Comparison of ENCODE assay signal across 16 cellular contexts in the genomic region with DNA sequence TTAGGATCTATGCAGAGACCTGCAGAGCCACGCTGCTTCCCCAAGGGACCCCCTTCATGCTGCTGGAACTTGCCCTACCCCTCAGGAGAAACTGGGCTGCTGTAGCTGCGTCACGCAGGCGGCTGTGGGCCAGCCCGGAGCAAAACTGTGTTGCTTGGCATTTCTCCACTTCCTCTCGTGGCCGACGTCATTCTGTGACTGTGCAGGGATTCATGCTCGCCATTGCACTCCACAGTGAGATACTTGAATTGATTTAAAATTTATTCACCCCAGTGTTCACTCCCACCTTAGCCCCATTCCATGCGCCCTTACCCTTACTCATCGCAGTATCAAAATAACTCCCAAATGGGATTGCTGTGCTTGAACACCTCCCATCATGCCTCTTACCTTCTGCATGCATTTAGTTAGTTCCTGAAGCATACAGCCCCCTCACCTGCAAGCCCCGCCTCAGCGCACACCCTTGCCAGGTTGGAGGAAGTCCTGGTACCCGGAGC. TPM values are rescaled to one million over a fixed set of nuclear protein-coding genes. Genes with fewer than 3 reads are reported as not detected.
DNase-seq lines count a peak whose midpoint lies in the region; ATAC-seq, FAIRE-seq and TF ChIP-seq lines count a peak whose summit lies in the region.
"Had no signal": no experiment of that assay in that cellular context is flagged by ENCODE, and none has a peak within 500 bp of the region (broad histone marks: within the 10 kb centered on the region; RNA-seq: fewer than 3 reads in every experiment).

No MANE protein-coding gene starts in this region.

- 91% methylated on average over 14 of the region's 14 CpGs for WGBS in HepG2 (ENCODE audit: low lambda C conversion rate)

- no peak for TF ChIP-seq POLR2A in HepG2 (IDR thresholded peaks at IDR 0.05; ENCODE audit: insufficient read depth in 1 of 2, low read depth in 2 of 2, low read length in 2 of 2)

- intact Hi-C loops in HepG2 (cut with micrococcal nuclease; ENCODE audit: unreplicated experiment) = no loop called here

- TF ChIP-seq EP300 in HepG2 (IDR thresholded peaks at IDR 0.05; ENCODE audit: low read depth in 2 of 2, low read length in 2 of 2) (no peak), HepG2 (CRISPR knock-in tag; IDR thresholded peaks at IDR 0.05; ENCODE audit: borderline replicate concordance) (no peak)

- no peaks in the 10 kb centered on the region for H3K27me3 Mint-ChIP-seq in effector memory CD8-positive, alpha-beta T cell
- H3K27me3 Mint-ChIP-seq: activated CD4-positive, alpha-beta memory T cell treated with anti-CD3 and anti-CD28 coated beads, Interleukin-2, amount 10 ng/mL, durations not matched to agents 7 days and 5 days had no signal

- H3K36me3 Mint-ChIP-seq in effector memory CD8-positive, alpha-beta T cell (ENCODE audit: insufficient read depth) = peaks cover 21% of the 10 kb centered on the region

- no peak for TF ChIP-seq CTCF in coronary artery (IDR thresholded peaks at IDR 0.05)
- no peak for TF ChIP-seq CTCF in keratinocyte (optimal IDR thresholded peaks at IDR 0.05 in 1 of 3, IDR thresholded peaks at IDR 0.05 in 1 of 3, conservative IDR thresholded peaks at IDR 0.05 in 1 of 3; ENCODE audit: extremely low read depth in 1 of 3, insufficient read depth in 2 of 3, low read length in 3 of 3)
- no peak for TF ChIP-seq CTCF in HepG2 (CRISPR knock-in tag; IDR thresholded peaks at IDR 0.05)

- peak overlapping the region; percentile 34 for H3K9ac ChIP-seq in keratinocyte (ENCODE audit: control insufficient read depth, extremely low read depth, insufficient read depth, low read length)
- no peak overlapping the region for H3K9ac ChIP-seq in HepG2 (ENCODE audit: insufficient read depth, low read depth, low read length)

- ATAC-seq in HepG2 (no peak), HG02870 (IDR thresholded peaks at IDR 0.05; ENCODE audit: unreplicated experiment) (no peak)
- ATAC-seq in effector memory CD8-positive, alpha-beta T cell (replicated peaks) = no peak
- ATAC-seq: HCT116 had no signal

- H4K20me1 ChIP-seq in keratinocyte (ENCODE audit: control insufficient read depth, extremely low read depth, insufficient read depth, low read length) (no peaks in the 10 kb centered on the region), HepG2 (ENCODE audit: insufficient read depth, low read length) (no peaks in the 10 kb centered on the region)

- no peak for TF ChIP-seq RAD21 in HepG2 (CRISPR knock-in tag; IDR thresholded peaks at IDR 0.05)

- H2AFZ ChIP-seq in keratinocyte (ENCODE audit: control insufficient read depth, low read length) (no peak overlapping the region), HepG2 (ENCODE audit: low read length) (no peak overlapping the region)

- H3K27ac ChIP-seq in coronary artery (peak overlapping the region; percentile 82 to 84), keratinocyte (ENCODE audit: control insufficient read depth, insufficient read depth, low read length) (peak overlapping the region; percentile 63), HepG2 (ENCODE audit: extremely low read length, insufficient read depth, low read length) (no peak overlapping the region)

- peaks cover 31% of the 10 kb centered on the region for H3K4me1 ChIP-seq in keratinocyte (ENCODE audit: control insufficient read depth, extremely low read depth, insufficient read depth, low read length)
- H3K4me1 ChIP-seq in HepG2 (ENCODE audit: insufficient read depth, low read length) = peaks cover 29% of the 10 kb centered on the region

- H3K9me1 ChIP-seq in keratinocyte (ENCODE audit: control insufficient read depth, extremely low read depth, insufficient read depth, low read length) = peaks cover 2% of the 10 kb centered on the region

- peaks cover 5 to 13% of the 10 kb centered on the region in 2 experiments for H3K36me3 ChIP-seq in keratinocyte (ENCODE audit: control insufficient read depth in 2 of 2, extremely low read depth in 1 of 2, insufficient read depth in 2 of 2, low read length in 2 of 2)
- H3K36me3 ChIP-seq in HepG2 (replicated peaks in 1 of 2; ENCODE audit: control insufficient read depth in 1 of 2, insufficient read depth in 2 of 2, low read length in 2 of 2) = 0 out of 5 replicates have a peak, but pooled peaks cover 0 to 5% of the 10 kb centered on the region in 2 experiments

- peaks cover 0 to 8% of the 10 kb centered on the region in 2 donors for H3K9me3 Mint-ChIP-seq in effector memory CD8-positive, alpha-beta T cell
- H3K9me3 Mint-ChIP-seq: activated CD4-positive, alpha-beta memory T cell treated with anti-CD3 and anti-CD28 coated beads, Interleukin-2, amount 10 ng/mL, durations not matched to agents 7 days and 5 days; T-helper 1 cell treated with Interleukin-12 subunit alpha and Interleukin-12 subunit beta and Interleukin-4 antibody, amounts not matched to agents 30 μg/mL and 1 μg/mL, for 36 hours had no signal

- H3K4me1 Mint-ChIP-seq in effector memory CD8-positive, alpha-beta T cell (ENCODE audit: low read depth in 2 of 2) = peaks cover 9 to 14% of the 10 kb centered on the region in 2 donors

- no peak for FAIRE-seq in keratinocyte (lab: Jason Lieb, UNC)
- no peak for FAIRE-seq in HepG2 (lab: Jason Lieb, UNC)
- FAIRE-seq: D721Med had no signal

- no peaks in the 10 kb centered on the region for H3K27me3 ChIP-seq in keratinocyte (ENCODE audit: control insufficient read depth, extremely low read depth, insufficient read depth, low read length)
- H3K27me3 ChIP-seq in HepG2 (ENCODE audit: control insufficient read depth in 1 of 2, insufficient read depth in 2 of 2, low read length in 2 of 2) = no peaks in the 10 kb centered on the region; a peak in 1 of 5 replicates

- H3K4me3 ChIP-seq in coronary artery (no peak overlapping the region), keratinocyte (ENCODE audit: control insufficient read depth in 2 of 3, extremely low read depth in 1 of 3, insufficient read depth in 2 of 3, low read depth in 1 of 3, low read length in 3 of 3) (no peak overlapping the region), HepG2 (replicated peaks in 1 of 3; ENCODE audit: insufficient read depth in 1 of 3, low read depth in 2 of 3, low read length in 3 of 3) (no peak overlapping the region)

- H3K4me3 Mint-ChIP-seq in effector memory CD8-positive, alpha-beta T cell = no peak overlapping the region
- H3K4me3 Mint-ChIP-seq: activated CD4-positive, alpha-beta memory T cell treated with anti-CD3 and anti-CD28 coated beads, Interleukin-2, amount 10 ng/mL, durations not matched to agents 7 days and 5 days; T-helper 1 cell treated with Interleukin-12 subunit alpha and Interleukin-12 subunit beta and Interleukin-4 antibody, amounts not matched to agents 30 μg/mL and 1 μg/mL, for 36 hours had no signal

- H3K79me2 ChIP-seq in keratinocyte (ENCODE audit: control insufficient read depth, insufficient read depth, low read length) (peaks cover 6% of the 10 kb centered on the region), HepG2 (ENCODE audit: insufficient read depth, low read length) (peaks cover 11% of the 10 kb centered on the region)

- DNase-seq in HT1080 (ENCODE audit: low read depth) (peak; percentile 63), coronary artery (ENCODE audit: low spot score) (peak; percentile 86), keratinocyte (ENCODE audit: low read depth, low spot score) (no peak), superior temporal gyrus (ENCODE audit: extremely low spot score) (peak; percentile 27), HepG2 (ENCODE audit: low spot score) (no peak), dedifferentiated amniotic fluid mesenchymal stem cell (ENCODE audit: extremely low spot score) (no peak)
- no peak for DNase-seq in effector memory CD8-positive, alpha-beta T cell
- DNase-seq: activated CD4-positive, alpha-beta memory T cell treated with anti-CD3 and anti-CD28 coated beads, Interleukin-2, amount 10 ng/mL, durations not matched to agents 7 days and 5 days; activated naive CD4-positive, alpha-beta T cell treated with Interleukin-2 at 50 U/mL for 16 hours; effector CD8-positive, alpha-beta T cell; KG1; stimulated activated CD4-positive, alpha-beta T cell treated with anti-CD3 and anti-CD28 coated beads, Interleukin-12 subunit alpha, Interleukin-12 subunit beta, amount 100 ng/mL, for 4 hours had no signal

- peak overlapping the region in 1 of 2 donors; percentile 9 for H3K27ac Mint-ChIP-seq in effector memory CD8-positive, alpha-beta T cell
- H3K27ac Mint-ChIP-seq: activated CD4-positive, alpha-beta memory T cell treated with anti-CD3 and anti-CD28 coated beads, Interleukin-2, amount 10 ng/mL, durations not matched to agents 7 days and 5 days had no signal

- H3K9me3 ChIP-seq in keratinocyte (ENCODE audit: control insufficient read depth, low read depth, low read length) (no peaks in the 10 kb centered on the region), HepG2 (ENCODE audit: low read length) (no peaks in the 10 kb centered on the region)

- CTCF ChIA-PET in HepG2 (lab: Yijun Ruan, JAX; ENCODE audit: low intra/inter-chr PET ratio, low total read pairs) = no interaction called here

- dilution Hi-C loops in keratinocyte (cut with MboI; ENCODE audit: extremely low pct_ligation_motif_present, low sequenced_read_pairs) = no loop called here

- BruUV-seq in HepG2 (replicated peaks; lab: Mats Ljungman, UMichigan) = no TSS peak

- H3K4me2 ChIP-seq in keratinocyte (ENCODE audit: control insufficient read depth, extremely low read depth, insufficient read depth, low read depth, low read length) = peak overlapping the region; percentile 33
- no peak overlapping the region for H3K4me2 ChIP-seq in HepG2 (ENCODE audit: low read depth, low read length)

- POLR2A ChIA-PET in HepG2 (lab: Yijun Ruan, JAX) = no interaction called here

- in situ Hi-C loops in HepG2 (cut with HindIII; ENCODE audit: extremely low pct_ligation_motif_present, low pct_unique_long_range_greater_than_20kb) = no loop called here

RNA-seq across cellular contexts. Expression of gene TMEM44, which starts 45.7 kb away (rescaled TPM):
- 16.9 TPM in 2 replicates for total RNA-seq in HT1080 (2014; rRNA removed; shearing (Covaris generic))
- polyA plus RNA-seq in HT1080 (2015; cell fraction: cytosol; rRNA removed) = 23.7 and 27.0 TPM in 2 replicates
- 87.2 and 106 TPM in 2 replicates for polyA plus RNA-seq in HT1080 (2015; cell fraction: nucleus; rRNA removed)
- polyA plus RNA-seq in keratinocyte (13.3 to 19.1 TPM (median 16.6 TPM) in 3 replicates), HepG2 (2011; rRNA removed) (13.8 and 16.0 TPM in 2 replicates)
- 4.4 TPM for polyA plus RNA-seq in keratinocyte (2011; ENCODE audit: low read depth)
- polyA plus RNA-seq in keratinocyte (2011; cell fraction: cytosol; rRNA removed) = 9.9 and 13.3 TPM in 2 replicates
- 39.7 and 55.1 TPM in 2 replicates for polyA plus RNA-seq in keratinocyte (2011; cell fraction: nucleus; rRNA removed)
- polyA plus RNA-seq in keratinocyte (2012; ENCODE audit: low replicate concordance) = 7.3 and 17.4 TPM in 2 replicates
- 14.2 to 17.5 TPM (median 16.5 TPM) in 3 replicates for polyA minus RNA-seq in keratinocyte
- 21.1 TPM for polyA minus RNA-seq in keratinocyte (2011; cell fraction: cytosol; rRNA and poly(A)+ RNA removed)
- polyA minus RNA-seq in keratinocyte (2011; cell fraction: nucleus; rRNA and poly(A)+ RNA removed) = 21.3 and 22.2 TPM in 2 replicates
- total RNA-seq in HepG2 (2016; rRNA removed; fragmentation: Illumina TruSeq; extraction: Trizol) = 3.2 and 7.3 TPM in 2 replicates
- total RNA-seq in HepG2 (2016; cell fraction: cytosol; rRNA removed; fragmentation: Illumina TruSeq; extraction: Trizol; ENCODE audit: low read depth) = 2.0 and 2.5 TPM in 2 replicates
- total RNA-seq in HepG2 (2016; cell fraction: insoluble cytoplasmic fraction; rRNA removed; fragmentation: Illumina TruSeq; extraction: Trizol) = 2.4 and 7.8 TPM in 2 replicates
- 3.7 and 4.9 TPM in 2 replicates for total RNA-seq in HepG2 (2016; cell fraction: membrane; rRNA removed; fragmentation: Illumina TruSeq; extraction: Trizol)
- total RNA-seq in HepG2 (2016; cell fraction: nucleus; rRNA removed; fragmentation: Illumina TruSeq; extraction: Trizol) = 8.7 and 10.7 TPM in 2 replicates
- polyA plus RNA-seq in HepG2 (2011; cell fraction: cytosol; rRNA removed) = 8.3 and 8.8 TPM in 2 replicates
- polyA plus RNA-seq in HepG2 (2011; cell fraction: nucleus; rRNA removed) = 49.0 and 57.1 TPM in 2 replicates
- polyA plus RNA-seq in HepG2 (2012) = 6.3 and 10.4 TPM in 2 replicates
- 1.9 and 2.6 TPM in 2 replicates for polyA plus RNA-seq in HepG2 (2016; cell fraction: cytosol; fragmentation: Illumina TruSeq; extraction: Trizol; ENCODE audit: low read depth)
- polyA plus RNA-seq in HepG2 (2016; cell fraction: insoluble cytoplasmic fraction; fragmentation: Illumina TruSeq; extraction: Trizol; ENCODE audit: low read depth) = 3.4 and 3.6 TPM in 2 replicates
- 3.5 and 4.2 TPM in 2 replicates for polyA plus RNA-seq in HepG2 (2016; cell fraction: membrane; fragmentation: Illumina TruSeq; extraction: Trizol; ENCODE audit: low read depth)
- 34.3 and 35.9 TPM in 2 replicates for polyA plus RNA-seq in HepG2 (2016; cell fraction: nucleus; fragmentation: Illumina TruSeq; extraction: Trizol; ENCODE audit: insufficient read depth, low read depth)
- 11.5 and 19.4 TPM in 2 replicates for polyA minus RNA-seq in HepG2 (2011; rRNA and poly(A)+ RNA removed; ENCODE audit: low replicate concordance)
- polyA minus RNA-seq in HepG2 (2011; cell fraction: cytosol; rRNA and poly(A)+ RNA removed) = 2.8 and 4.9 TPM in 2 replicates
- polyA minus RNA-seq in HepG2 (2011; cell fraction: nucleus; rRNA and poly(A)+ RNA removed) = 13.4 and 15.0 TPM in 2 replicates

Comparison
In these comparisons a context has a peak if more than half of its experiments do, and no peak if none do; other contexts are left out.
1. DNase-seq: peak in HT1080 (single experiment), coronary artery (single experiment) and superior temporal gyrus (single experiment); none in keratinocyte (single experiment), HepG2 (single experiment), dedifferentiated amniotic fluid mesenchymal stem cell (single experiment) and effector memory CD8-positive, alpha-beta T cell (0 of 3).